Comparison of ENCODE assay signal across 20 cellular contexts in the genomic region with DNA sequence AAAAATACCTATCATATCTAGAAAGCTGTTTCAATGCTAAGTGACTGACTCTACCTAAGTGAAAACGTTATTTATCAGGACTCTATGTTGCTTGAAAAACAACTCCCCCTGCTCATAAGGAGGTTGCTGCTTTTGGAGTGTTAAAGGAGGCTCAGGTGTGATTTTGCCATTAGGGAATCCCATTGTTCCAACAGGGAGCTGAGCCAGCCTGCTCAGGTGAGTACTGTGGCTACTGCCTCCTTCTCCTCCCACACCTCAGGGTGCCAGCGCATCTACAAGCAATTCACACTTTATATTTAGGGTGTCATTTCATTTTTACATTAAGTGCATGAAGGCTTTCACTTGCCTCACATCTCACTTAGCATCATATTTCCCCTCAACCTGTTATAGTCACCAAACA.
"Had no signal": no experiment of that assay in that cellular context is flagged by ENCODE, and none has a peak within 500 bp of the region (broad histone marks: within the 10 kb centered on the region; RNA-seq: fewer than 3 reads in every experiment).

No MANE protein-coding gene starts in this region.

- DNase-seq: KBM-7, MV-4-11, NCI-H1048, NCI-H1105, NCI-H1417, NCI-H1436 treated with DMSO at 0.1 percent for 48 hours, NCI-H1694, NCI-H187 treated with DMSO at 0.1 percent for 48 hours, NCI-H2029 treated with DMSO at 0.1 percent for 48 hours, NCI-H345, NCI-H446 treated with DMSO at 0.1 percent for 48 hours, NCI-H510A treated with DMSO at 0.1 percent for 48 hours, NCI-H526, NCI-H774, SHP77, SK-N-SH, SW 1271, T-cell had no signal

- H3K9me3 ChIP-seq: SK-N-SH had no signal

- H3K27ac Mint-ChIP-seq: T-cell had no signal

- H3K4me2 ChIP-seq: SK-N-SH had no signal

- H3K9ac ChIP-seq: SK-N-SH had no signal

- H3K27ac ChIP-seq: RWPE1 had no signal

- ATAC-seq: Panc1, T-cell had no signal

- H3K9me2 ChIP-seq: SK-N-SH had no signal

- H3K4me1 Mint-ChIP-seq: T-cell had no signal

- H3K4me3 Mint-ChIP-seq: T-cell had no signal
